19 cellular contexts compared by ENCODE assay signal in genomic region chr14:53473480-53473879, GRCh38.
DNase-seq lines count a peak whose midpoint lies in the region; ATAC-seq, FAIRE-seq and TF ChIP-seq lines count a peak whose summit lies in the region.
"Had no signal": no experiment of that assay in that cellular context is flagged by ENCODE, and none has a peak within 500 bp of the region (broad histone marks: within the 10 kb centered on the region; RNA-seq: fewer than 3 reads in every experiment).

No MANE protein-coding gene starts in this region.

- H3K4me3 Mint-ChIP-seq in GM23338, result no peak overlapping the region
- H3K4me3 Mint-ChIP-seq in naive thymus-derived CD8-positive, alpha-beta T cell, result no peak overlapping the region
- no peak overlapping the region for H3K4me3 Mint-ChIP-seq in activated naive CD4-positive, alpha-beta T cell treated with anti-CD3 and anti-CD28 coated beads for 36 hours
- H3K4me3 Mint-ChIP-seq: CD4-positive, CD25-positive, alpha-beta regulatory T cell; HFFc6 had no signal

- H3K9me1 ChIP-seq in keratinocyte (ENCODE audit: control insufficient read depth, extremely low read depth, insufficient read depth, low read length), result no peaks in the 10 kb centered on the region

- H3K9me2 ChIP-seq in GM23338 (ENCODE audit: insufficient read depth), result no peaks in the 10 kb centered on the region; the same call in 1 of the 2 replicates

- H3K36me3 ChIP-seq in GM23338 (ENCODE audit: insufficient read depth) (no peaks in the 10 kb centered on the region), keratinocyte (ENCODE audit: control insufficient read depth in 2 of 2, extremely low read depth in 1 of 2, insufficient read depth in 2 of 2, low read length in 2 of 2) (no peaks in the 10 kb centered on the region)
- H3K36me3 ChIP-seq: MG63 had no signal

- H3K79me2 ChIP-seq in GM23338 (replicated peaks; ENCODE audit: insufficient read depth), result no peaks in the 10 kb centered on the region
- H3K79me2 ChIP-seq in keratinocyte (ENCODE audit: control insufficient read depth, insufficient read depth, low read length), result no peaks in the 10 kb centered on the region

- no peaks in the 10 kb centered on the region for H3K9me3 ChIP-seq in keratinocyte (ENCODE audit: control insufficient read depth, low read depth, low read length)
- H3K9me3 ChIP-seq: MG63 had no signal

- intact Hi-C loops in activated naive CD4-positive, alpha-beta T cell treated with anti-CD3 and anti-CD28 coated beads for 36 hours (cut with micrococcal nuclease), result no loop called here

- H3K9ac ChIP-seq in keratinocyte (ENCODE audit: control insufficient read depth, extremely low read depth, insufficient read depth, low read length), result no peak overlapping the region

- TF ChIP-seq CTCF in GM23338 (conservative IDR thresholded peaks at IDR 0.05; ENCODE audit: low read depth in 2 of 2), result 0 out of 4 replicates have a peak, but pooled peaks of 1 of the 2 experiments have one; percentile 18
- no peak for TF ChIP-seq CTCF in choroid plexus epithelial cell (conservative IDR thresholded peaks at IDR 0.05; ENCODE audit: low read depth, low read length)
- TF ChIP-seq CTCF in keratinocyte (optimal IDR thresholded peaks at IDR 0.05 in 1 of 3, IDR thresholded peaks at IDR 0.05 in 1 of 3, conservative IDR thresholded peaks at IDR 0.05 in 1 of 3; ENCODE audit: extremely low read depth in 1 of 3, insufficient read depth in 2 of 3, low read length in 3 of 3), result no peak

- H3K4me1 ChIP-seq in GM23338 (ENCODE audit: insufficient read depth) (no peaks in the 10 kb centered on the region), keratinocyte (ENCODE audit: control insufficient read depth, extremely low read depth, insufficient read depth, low read length) (no peaks in the 10 kb centered on the region)

- POLR2A ChIA-PET in naive thymus-derived CD8-positive, alpha-beta T cell (lab: Charles Lee), result no interaction called here

- H3K9me3 Mint-ChIP-seq in GM23338, result peaks cover 3% of the 10 kb centered on the region; the same call in 1 of the 3 replicates
- H3K9me3 Mint-ChIP-seq in naive thymus-derived CD8-positive, alpha-beta T cell, result peaks cover 0 to 5% (median 0%) of the 10 kb centered on the region in 9 donors
- no peaks in the 10 kb centered on the region for H3K9me3 Mint-ChIP-seq in activated naive CD4-positive, alpha-beta T cell treated with anti-CD3 and anti-CD28 coated beads for 36 hours
- H3K9me3 Mint-ChIP-seq: HFFc6 had no signal

- H3K27me3 ChIP-seq in GM23338 (ENCODE audit: insufficient read depth), result no peaks in the 10 kb centered on the region
- no peaks in the 10 kb centered on the region for H3K27me3 ChIP-seq in keratinocyte (ENCODE audit: control insufficient read depth, extremely low read depth, insufficient read depth, low read length)
- H3K27me3 ChIP-seq: MG63 had no signal

- peaks cover 3% of the 10 kb centered on the region for H3K4me1 Mint-ChIP-seq in GM23338
- no peaks in the 10 kb centered on the region for H3K4me1 Mint-ChIP-seq in naive thymus-derived CD8-positive, alpha-beta T cell
- H3K4me1 Mint-ChIP-seq in activated naive CD4-positive, alpha-beta T cell treated with anti-CD3 and anti-CD28 coated beads for 36 hours (ENCODE audit: low read depth), result no peaks in the 10 kb centered on the region
- H3K4me1 Mint-ChIP-seq: CD4-positive, CD25-positive, alpha-beta regulatory T cell had no signal

- no peak for DNase-seq in GM23338 (ENCODE audit: low spot score)
- DNase-seq in HTR-8/SVneo (ENCODE audit: insufficient read length, low spot score), result no peak
- peak; percentile 4 for DNase-seq in choroid plexus epithelial cell (ENCODE audit: low read depth)
- DNase-seq in keratinocyte (ENCODE audit: low read depth, low spot score), result no peak
- DNase-seq in naive thymus-derived CD8-positive, alpha-beta T cell, result no peak
- no peak for DNase-seq in RCC 7860 (ENCODE audit: low spot score)
- DNase-seq in activated naive CD4-positive, alpha-beta T cell treated with anti-CD3 and anti-CD28 coated beads for 36 hours, result no peak
- DNase-seq: CD4-positive, CD25-positive, alpha-beta regulatory T cell; COR-L47; GDM1; HFFc6; MG63; NCI-H1417; NCI-H1694 treated with DMSO at 0.1 percent for 48 hours; NCI-H2081 treated with DMSO at 0.1 percent for 48 hours; NCI-H69 had no signal

- dilution Hi-C loops in keratinocyte (cut with MboI; ENCODE audit: extremely low pct_ligation_motif_present, low sequenced_read_pairs), result no loop called here

- peak; percentile 23 for FAIRE-seq in HTR-8/SVneo (lab: Jason Lieb, UNC)
- FAIRE-seq in keratinocyte (lab: Jason Lieb, UNC), result peak; percentile 34
- no peak for FAIRE-seq in RCC 7860 (lab: Jason Lieb, UNC)
- FAIRE-seq: H54, K562 had no signal

- H3K36me3 Mint-ChIP-seq in GM23338 (ENCODE audit: low read depth), result no peaks in the 10 kb centered on the region
- peaks cover 0 to under 1% (median under 1%) of the 10 kb centered on the region in 3 donors for H3K36me3 Mint-ChIP-seq in naive thymus-derived CD8-positive, alpha-beta T cell
- H3K36me3 Mint-ChIP-seq in activated naive CD4-positive, alpha-beta T cell treated with anti-CD3 and anti-CD28 coated beads for 36 hours (ENCODE audit: low read depth), result no peaks in the 10 kb centered on the region
- H3K36me3 Mint-ChIP-seq: CD4-positive, CD25-positive, alpha-beta regulatory T cell had no signal

- ATAC-seq in GM23338, result peak; percentile 72
- ATAC-seq in naive thymus-derived CD8-positive, alpha-beta T cell, result no peak
- ATAC-seq: K562, SK-N-SH treated with all-trans-retinoic acid at 6 μM for 48 hours had no signal

- no peaks in the 10 kb centered on the region for H3F3A ChIP-seq in GM23338 (replicated peaks; ENCODE audit: low read depth)

- no peaks in the 10 kb centered on the region for H4K20me1 ChIP-seq in GM23338 (replicated peaks; ENCODE audit: insufficient read depth)
- H4K20me1 ChIP-seq in keratinocyte (ENCODE audit: control insufficient read depth, extremely low read depth, insufficient read depth, low read length), result no peaks in the 10 kb centered on the region

- H2AFZ ChIP-seq in GM23338 (no peak overlapping the region), keratinocyte (ENCODE audit: control insufficient read depth, low read length) (no peak overlapping the region)

- no peak overlapping the region for H3K27ac Mint-ChIP-seq in GM23338
- H3K27ac Mint-ChIP-seq in naive thymus-derived CD8-positive, alpha-beta T cell, result no peak overlapping the region
- no peak overlapping the region for H3K27ac Mint-ChIP-seq in activated naive CD4-positive, alpha-beta T cell treated with anti-CD3 and anti-CD28 coated beads for 36 hours
- H3K27ac Mint-ChIP-seq: CD4-positive, CD25-positive, alpha-beta regulatory T cell; HFFc6 had no signal

- H3K4me3 ChIP-seq in GM23338, result no peak overlapping the region
- no peak overlapping the region for H3K4me3 ChIP-seq in choroid plexus epithelial cell (ENCODE audit: low read depth, low read length)
- no peak overlapping the region for H3K4me3 ChIP-seq in keratinocyte (ENCODE audit: control insufficient read depth in 2 of 3, extremely low read depth in 1 of 3, insufficient read depth in 2 of 3, low read depth in 1 of 3, low read length in 3 of 3)
- H3K4me3 ChIP-seq: K562, MG63 had no signal

- no peaks in the 10 kb centered on the region for H3K27me3 Mint-ChIP-seq in GM23338 (ENCODE audit: insufficient read depth, low read depth, poor library complexity)
- H3K27me3 Mint-ChIP-seq in naive thymus-derived CD8-positive, alpha-beta T cell, result peaks cover 0 to 4% (median 0%) of the 10 kb centered on the region in 5 donors
- peaks cover 4% of the 10 kb centered on the region for H3K27me3 Mint-ChIP-seq in activated naive CD4-positive, alpha-beta T cell treated with anti-CD3 and anti-CD28 coated beads for 36 hours (ENCODE audit: low read depth)
- H3K27me3 Mint-ChIP-seq: CD4-positive, CD25-positive, alpha-beta regulatory T cell had no signal

- no peak overlapping the region for H3K27ac ChIP-seq in GM23338 (ENCODE audit: low read depth)
- no peak overlapping the region for H3K27ac ChIP-seq in keratinocyte (ENCODE audit: control insufficient read depth, insufficient read depth, low read length)

- H3K4me2 ChIP-seq in GM23338 (no peak overlapping the region), keratinocyte (ENCODE audit: control insufficient read depth, extremely low read depth, insufficient read depth, low read depth, low read length) (no peak overlapping the region)

- CTCF ChIA-PET in activated naive CD4-positive, alpha-beta T cell treated with anti-CD3 and anti-CD28 coated beads for 36 hours (lab: Charles Lee), result no interaction called here

TF ChIP-seq in GM23338, 12 proteins besides CTCF, POLR2A, EP300 and RAD21 (continues in another document):
- no peak for TF ChIP-seq JUNB (IDR thresholded peaks at IDR 0.05; ENCODE audit: unreplicated experiment)
- no peak for TF ChIP-seq EZH2 (IDR thresholded peaks at IDR 0.05; ENCODE audit: low read depth, unreplicated experiment)
- no peak for TF ChIP-seq STAT1 (IDR thresholded peaks at IDR 0.05; ENCODE audit: unreplicated experiment)
- TF ChIP-seq ZNF114 (CRISPR knock-in tag; IDR thresholded peaks at IDR 0.05), result no peak
- TF ChIP-seq, protein P1, sequence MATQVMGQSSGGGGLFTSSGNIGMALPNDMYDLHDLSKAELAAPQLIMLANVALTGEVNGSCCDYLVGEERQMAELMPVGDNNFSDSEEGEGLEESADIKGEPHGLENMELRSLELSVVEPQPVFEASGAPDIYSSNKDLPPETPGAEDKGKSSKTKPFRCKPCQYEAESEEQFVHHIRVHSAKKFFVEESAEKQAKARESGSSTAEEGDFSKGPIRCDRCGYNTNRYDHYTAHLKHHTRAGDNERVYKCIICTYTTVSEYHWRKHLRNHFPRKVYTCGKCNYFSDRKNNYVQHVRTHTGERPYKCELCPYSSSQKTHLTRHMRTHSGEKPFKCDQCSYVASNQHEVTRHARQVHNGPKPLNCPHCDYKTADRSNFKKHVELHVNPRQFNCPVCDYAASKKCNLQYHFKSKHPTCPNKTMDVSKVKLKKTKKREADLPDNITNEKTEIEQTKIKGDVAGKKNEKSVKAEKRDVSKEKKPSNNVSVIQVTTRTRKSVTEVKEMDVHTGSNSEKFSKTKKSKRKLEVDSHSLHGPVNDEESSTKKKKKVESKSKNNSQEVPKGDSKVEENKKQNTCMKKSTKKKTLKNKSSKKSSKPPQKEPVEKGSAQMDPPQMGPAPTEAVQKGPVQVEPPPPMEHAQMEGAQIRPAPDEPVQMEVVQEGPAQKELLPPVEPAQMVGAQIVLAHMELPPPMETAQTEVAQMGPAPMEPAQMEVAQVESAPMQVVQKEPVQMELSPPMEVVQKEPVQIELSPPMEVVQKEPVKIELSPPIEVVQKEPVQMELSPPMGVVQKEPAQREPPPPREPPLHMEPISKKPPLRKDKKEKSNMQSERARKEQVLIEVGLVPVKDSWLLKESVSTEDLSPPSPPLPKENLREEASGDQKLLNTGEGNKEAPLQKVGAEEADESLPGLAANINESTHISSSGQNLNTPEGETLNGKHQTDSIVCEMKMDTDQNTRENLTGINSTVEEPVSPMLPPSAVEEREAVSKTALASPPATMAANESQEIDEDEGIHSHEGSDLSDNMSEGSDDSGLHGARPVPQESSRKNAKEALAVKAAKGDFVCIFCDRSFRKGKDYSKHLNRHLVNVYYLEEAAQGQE (IDR thresholded peaks at IDR 0.05; ENCODE audit: unreplicated experiment), result no peak
